In genomic region chr5:15995206-15996052, GRCh38 we compare ENCODE assay signal across 8 cellular contexts.
DNase-seq lines count a peak whose midpoint lies in the region; ATAC-seq and TF ChIP-seq lines count a peak whose summit lies in the region.

No MANE protein-coding gene starts in this region.

- TF ChIP-seq EP300 in tibial nerve (IDR thresholded peaks at IDR 0.05): no peak

- H3K36me3 ChIP-seq in tibial nerve (no peaks in the 10 kb centered on the region), aorta (ENCODE audit: control insufficient read depth in 1 of 2, insufficient read depth in 2 of 2, low read length in 1 of 2) (no peaks in the 10 kb centered on the region)

- H3K4me3 ChIP-seq in tibial nerve: no peak overlapping the region
- no peak overlapping the region for H3K4me3 ChIP-seq in aorta (ENCODE audit: low read length in 2 of 2)

- intact Hi-C loops in aorta (cut with DNase I): loop anchor here (2.0 to 10.0 kb wide), 2 partner anchors 889 to 891 kb away; no protein-coding TSS in a partner anchor

- no peak overlapping the region for H3K27ac Mint-ChIP-seq in glutamatergic neuron (ENCODE audit: unreplicated experiment)

- WGBS in tibial nerve, 2 donors: 36 to 40% methylated on average over 3 of the region's 3 CpGs
- WGBS in aorta, 2 donors: 33 to 35% methylated on average over 3 of the region's 3 CpGs

- DNase-seq in HS-5 (ENCODE audit: low read depth) (peak; percentile 41), SK-MEL-5 (ENCODE audit: low read depth, low spot score) (peak; percentile 79), glutamatergic neuron (peak; percentile 20), tibial nerve (ENCODE audit: low spot score in 2 of 2) (no peak), aorta (no peak), DMS79 treated with DMSO at 0.1 percent for 48 hours (lab: John Stamatoyannopoulos, UW) (no peak)
- no peak for DNase-seq in activated CD4-positive, alpha-beta T cell treated with anti-CD3 and anti-CD28 coated beads, Interleukin-2, amount 50 U/mL, for 4 hours

- H3K9me3 ChIP-seq in tibial nerve (peaks cover 0 to 17% (median 5%) of the 10 kb centered on the region in 4 donors), aorta (ENCODE audit: control insufficient read depth, low read length) (no peaks in the 10 kb centered on the region)

- H3K9me3 Mint-ChIP-seq in glutamatergic neuron (ENCODE audit: unreplicated experiment): peaks cover 1% of the 10 kb centered on the region

- H3K27ac ChIP-seq in 22Rv1: no peak overlapping the region
- H3K27ac ChIP-seq in tibial nerve: no peak overlapping the region
- no peak overlapping the region for H3K27ac ChIP-seq in aorta (ENCODE audit: low read depth in 1 of 2, low read length in 2 of 2)

- H3K4me1 Mint-ChIP-seq in glutamatergic neuron (ENCODE audit: low read depth, unreplicated experiment): peaks cover 8% of the 10 kb centered on the region

- no peak for TF ChIP-seq POLR2A in tibial nerve (IDR thresholded peaks at IDR 0.05)

- no peaks in the 10 kb centered on the region for H3K4me1 ChIP-seq in tibial nerve
- no peaks in the 10 kb centered on the region for H3K4me1 ChIP-seq in aorta (ENCODE audit: control insufficient read depth in 1 of 2, insufficient read depth in 2 of 2, low read length in 2 of 2)

- no peak overlapping the region for H3K4me3 Mint-ChIP-seq in glutamatergic neuron (ENCODE audit: unreplicated experiment)

- H3K36me3 Mint-ChIP-seq in glutamatergic neuron (ENCODE audit: unreplicated experiment): peaks cover 24% of the 10 kb centered on the region

- no peak for ATAC-seq in aorta (ENCODE audit: low FRiP score)

- peaks cover 2% of the 10 kb centered on the region for H3K27me3 Mint-ChIP-seq in glutamatergic neuron (ENCODE audit: unreplicated experiment)

- H3K27me3 ChIP-seq in tibial nerve: no peaks in the 10 kb centered on the region
- H3K27me3 ChIP-seq in aorta (ENCODE audit: control insufficient read depth in 1 of 2, insufficient read depth in 2 of 2, low read length in 1 of 2): no peaks in the 10 kb centered on the region

- in situ Hi-C loops in SK-MEL-5 (cut with HindIII; ENCODE audit: low pct_unique_long_range_greater_than_20kb, low sequenced_read_pairs): loop anchor here (25.0 kb wide), 2 partner anchors 158 to 533 kb away; no protein-coding TSS in a partner anchor

- TF ChIP-seq CTCF in 22Rv1 (IDR thresholded peaks at IDR 0.05) (peak; percentile 70), glutamatergic neuron (IDR thresholded peaks at IDR 0.05; ENCODE audit: partially characterized antibody, unreplicated experiment) (peak; percentile 51), tibial nerve (IDR thresholded peaks at IDR 0.05) (peak; percentile 24 to 42 (median 33))

Comparison
In these comparisons a context has a peak if more than half of its experiments do, and no peak if none do; other contexts are left out.
1. DNase-seq: peak in HS-5 (single experiment), SK-MEL-5 (single experiment) and glutamatergic neuron (single experiment); none in tibial nerve (0 of 2), aorta (0 of 2), DMS79 treated with DMSO at 0.1 percent for 48 hours (single experiment) and activated CD4-positive, alpha-beta T cell treated with anti-CD3 and anti-CD28 coated beads, Interleukin-2, amount 50 U/mL, for 4 hours (0 of 2).
2. Peak in every context shown above with its lines, with median percentiles within 50 percentile points of each other: CTCF ChIP-seq.